Comparison of ENCODE assay signal across 13 cellular contexts in genomic region chr12:31005944-31006361, GRCh38.
A peak's percentile ranks its signal among the peaks of the same experiment; 100 is the strongest.
DNase-seq lines count a peak whose midpoint lies in the region; ATAC-seq and TF ChIP-seq lines count a peak whose summit lies in the region.
"Had no signal": no experiment of that assay in that cellular context is flagged by ENCODE, and none has a peak within 500 bp of the region (broad histone marks: within the 10 kb centered on the region; RNA-seq: fewer than 3 reads in every experiment).

No MANE protein-coding gene starts in this region.

- peak overlapping the region in 1 of 2 donors; percentile 19 for H3K27ac ChIP-seq in breast epithelium
- H3K27ac ChIP-seq: colonic mucosa, neutrophil had no signal

- POLR2A ChIA-PET in MCF 10A (lab: Yijun Ruan, JAX), result no interaction called here

- no peaks in the 10 kb centered on the region for H3K9me3 ChIP-seq in breast epithelium
- H3K9me3 ChIP-seq: colonic mucosa, neutrophil had no signal

- no peaks in the 10 kb centered on the region for H3K4me1 ChIP-seq in breast epithelium
- H3K4me1 ChIP-seq: colonic mucosa had no signal

- H3K36me3 ChIP-seq in breast epithelium, result no peaks in the 10 kb centered on the region
- H3K36me3 ChIP-seq: colonic mucosa, neutrophil had no signal

- TF ChIP-seq CTCF in MCF 10A (IDR thresholded peaks at IDR 0.05; ENCODE audit: unreplicated experiment) (no peak), breast epithelium (IDR thresholded peaks at IDR 0.05) (no peak)

- no peaks in the 10 kb centered on the region for H3K36me3 Mint-ChIP-seq in MCF 10A (ENCODE audit: insufficient read depth, unreplicated experiment)

- H3K27me3 ChIP-seq in breast epithelium, result no peaks in the 10 kb centered on the region
- H3K27me3 ChIP-seq: colonic mucosa, neutrophil had no signal

- no peaks in the 10 kb centered on the region for H3K27me3 Mint-ChIP-seq in MCF 10A (ENCODE audit: insufficient read depth, unreplicated experiment)

- CTCF ChIA-PET in MCF 10A (lab: Yijun Ruan, JAX), result interaction anchor here (0.7 to 1.7 kb wide), 2 partner anchors 14 to 20 kb away, joined by 4 read pairs; no protein-coding TSS in a partner anchor

- H3K27ac Mint-ChIP-seq in MCF 10A (ENCODE audit: low read depth, unreplicated experiment), result peak overlapping the region; percentile 50

- H3K4me3 Mint-ChIP-seq in MCF 10A (ENCODE audit: unreplicated experiment), result no peak overlapping the region

- TF ChIP-seq POLR2A in breast epithelium (IDR thresholded peaks at IDR 0.05), result no peak

- no TSS peak for BruUV-seq in MCF 10A (replicated peaks; lab: Mats Ljungman, UMichigan)

- H3K4me1 Mint-ChIP-seq in MCF 10A (ENCODE audit: insufficient read depth, unreplicated experiment), result peaks cover 11% of the 10 kb centered on the region

- no peak overlapping the region for H3K4me3 ChIP-seq in breast epithelium
- H3K4me3 ChIP-seq: colonic mucosa had no signal

- ATAC-seq in HG03280 (IDR thresholded peaks at IDR 0.05; ENCODE audit: unreplicated experiment), result no peak

- DNase-seq in MCF 10A (ENCODE audit: unreplicated experiment) (peak; percentile 68), breast epithelium (ENCODE audit: low spot score in 2 of 2) (no peak), T1000 (lab: John Stamatoyannopoulos, UW) (peak; percentile 72), iris pigment epithelial cell (ENCODE audit: low read depth) (peak; percentile 77), stromal cell of bone marrow (ENCODE audit: low read depth) (peak; percentile 48), NCI-H128 (lab: John Stamatoyannopoulos, UW; ENCODE audit: unreplicated experiment) (no peak), T-helper 2 cell (no peak)
- DNase-seq: activated T-cell treated with anti-CD3 and anti-CD28 coated beads for 4 hours, colonic mucosa, KG1, NCI-H446 had no signal

- intact Hi-C loops in MCF 10A (cut with micrococcal nuclease), result no loop called here
- intact Hi-C loops in breast epithelium (cut with DNase I; ENCODE audit: low total_unique reads), result no loop called here

- H3K9me3 Mint-ChIP-seq in MCF 10A (ENCODE audit: unreplicated experiment), result no peaks in the 10 kb centered on the region

Comparison
In these comparisons a context has a peak if more than half of its experiments do, and no peak if none do; other contexts are left out.
1. DNase-seq: peak in MCF 10A (single experiment), T1000 (single experiment), iris pigment epithelial cell (single experiment) and stromal cell of bone marrow (single experiment); none in breast epithelium (0 of 2), NCI-H128 (single experiment) and T-helper 2 cell (0 of 5).